In genomic region chr11:75852406-75853017, GRCh38 we compare ENCODE assay signal across 2 cellular contexts.
TF ChIP-seq lines count a peak whose summit lies in the region.

No MANE protein-coding gene starts in this region.

TF ChIP-seq in K562, 482 proteins besides CTCF, POLR2A, EP300 and RAD21 (continued from another document):
- TF ChIP-seq, protein P1, sequence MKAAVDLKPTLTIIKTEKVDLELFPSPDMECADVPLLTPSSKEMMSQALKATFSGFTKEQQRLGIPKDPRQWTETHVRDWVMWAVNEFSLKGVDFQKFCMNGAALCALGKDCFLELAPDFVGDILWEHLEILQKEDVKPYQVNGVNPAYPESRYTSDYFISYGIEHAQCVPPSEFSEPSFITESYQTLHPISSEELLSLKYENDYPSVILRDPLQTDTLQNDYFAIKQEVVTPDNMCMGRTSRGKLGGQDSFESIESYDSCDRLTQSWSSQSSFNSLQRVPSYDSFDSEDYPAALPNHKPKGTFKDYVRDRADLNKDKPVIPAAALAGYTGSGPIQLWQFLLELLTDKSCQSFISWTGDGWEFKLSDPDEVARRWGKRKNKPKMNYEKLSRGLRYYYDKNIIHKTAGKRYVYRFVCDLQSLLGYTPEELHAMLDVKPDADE (conservative IDR thresholded peaks at IDR 0.05; ENCODE audit: control insufficient read depth, low read depth, low read length), result no peak
- no peak for TF ChIP-seq NFRKB (IDR thresholded peaks at IDR 0.05; ENCODE audit: low read depth)
- no peak for TF ChIP-seq SIX5 (IDR thresholded peaks at IDR 0.05; ENCODE audit: borderline replicate concordance in 1 of 2, insufficient read depth in 1 of 2, low read depth in 1 of 2, low read length in 2 of 2)
- TF ChIP-seq PRMT5 (CRISPR knock-in tag; IDR thresholded peaks at IDR 0.05), result no peak

TF ChIP-seq in SK-N-SH treated with all-trans-retinoic acid at 6 μM for 48 hours, 23 proteins besides CTCF, POLR2A, EP300 and RAD21 (continued from another document):
- TF ChIP-seq, protein P2, sequence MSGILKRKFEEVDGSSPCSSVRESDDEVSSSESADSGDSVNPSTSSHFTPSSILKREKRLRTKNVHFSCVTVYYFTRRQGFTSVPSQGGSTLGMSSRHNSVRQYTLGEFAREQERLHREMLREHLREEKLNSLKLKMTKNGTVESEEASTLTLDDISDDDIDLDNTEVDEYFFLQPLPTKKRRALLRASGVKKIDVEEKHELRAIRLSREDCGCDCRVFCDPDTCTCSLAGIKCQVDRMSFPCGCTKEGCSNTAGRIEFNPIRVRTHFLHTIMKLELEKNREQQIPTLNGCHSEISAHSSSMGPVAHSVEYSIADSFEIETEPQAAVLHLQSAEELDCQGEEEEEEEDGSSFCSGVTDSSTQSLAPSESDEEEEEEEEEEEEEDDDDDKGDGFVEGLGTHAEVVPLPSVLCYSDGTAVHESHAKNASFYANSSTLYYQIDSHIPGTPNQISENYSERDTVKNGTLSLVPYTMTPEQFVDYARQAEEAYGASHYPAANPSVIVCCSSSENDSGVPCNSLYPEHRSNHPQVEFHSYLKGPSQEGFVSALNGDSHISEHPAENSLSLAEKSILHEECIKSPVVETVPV (CRISPR knock-in tag; IDR thresholded peaks at IDR 0.05), result no peak
- TF ChIP-seq CSDC2 (CRISPR knock-in tag; IDR thresholded peaks at IDR 0.05) (no peak), OSR1 (CRISPR knock-in tag; IDR thresholded peaks at IDR 0.05) (no peak), ZC3H10 (CRISPR knock-in tag; IDR thresholded peaks at IDR 0.05) (no peak), ZNF8 (CRISPR knock-in tag; IDR thresholded peaks at IDR 0.05) (no peak), ZFP30 (CRISPR knock-in tag; IDR thresholded peaks at IDR 0.05) (no peak), GLIS3 (CRISPR knock-in tag; IDR thresholded peaks at IDR 0.05) (no peak), ESRRG (CRISPR knock-in tag; IDR thresholded peaks at IDR 0.05) (no peak), TOX (CRISPR knock-in tag; IDR thresholded peaks at IDR 0.05; ENCODE audit: borderline replicate concordance) (no peak), PPARA (CRISPR knock-in tag; IDR thresholded peaks at IDR 0.05; ENCODE audit: borderline replicate concordance) (no peak), ZNF70 (CRISPR knock-in tag; IDR thresholded peaks at IDR 0.05) (no peak)
- TF ChIP-seq, protein P3, sequence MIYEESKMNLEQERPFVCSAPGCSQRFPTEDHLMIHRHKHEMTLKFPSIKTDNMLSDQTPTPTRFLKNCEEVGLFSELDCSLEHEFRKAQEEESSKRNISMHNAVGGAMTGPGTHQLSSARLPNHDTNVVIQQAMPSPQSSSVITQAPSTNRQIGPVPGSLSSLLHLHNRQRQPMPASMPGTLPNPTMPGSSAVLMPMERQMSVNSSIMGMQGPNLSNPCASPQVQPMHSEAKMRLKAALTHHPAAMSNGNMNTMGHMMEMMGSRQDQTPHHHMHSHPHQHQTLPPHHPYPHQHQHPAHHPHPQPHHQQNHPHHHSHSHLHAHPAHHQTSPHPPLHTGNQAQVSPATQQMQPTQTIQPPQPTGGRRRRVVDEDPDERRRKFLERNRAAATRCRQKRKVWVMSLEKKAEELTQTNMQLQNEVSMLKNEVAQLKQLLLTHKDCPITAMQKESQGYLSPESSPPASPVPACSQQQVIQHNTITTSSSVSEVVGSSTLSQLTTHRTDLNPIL (CRISPR knock-in tag; IDR thresholded peaks at IDR 0.05; ENCODE audit: low read depth), result no peak
TF ChIP-seq in SK-N-SH treated with all-trans-retinoic acid at 6 μM for 48 hours: peak in this region for 0.
